ENCODE assay signal across 3 cellular contexts in genomic region chr3:148054999-148055398, GRCh38.
"Had no signal": no experiment of that assay in that cellular context is flagged by ENCODE, and none has a peak within 500 bp of the region (broad histone marks: within the 10 kb centered on the region; RNA-seq: fewer than 3 reads in every experiment).

No MANE protein-coding gene starts in this region.

- DNase-seq: GDM1, GF-D8 had no signal

- ATAC-seq: GM12878 had no signal

- H3K4me3 ChIP-seq: GM12878 had no signal
